Comparison of ENCODE assay signal across 24 cellular contexts in the genomic region with DNA sequence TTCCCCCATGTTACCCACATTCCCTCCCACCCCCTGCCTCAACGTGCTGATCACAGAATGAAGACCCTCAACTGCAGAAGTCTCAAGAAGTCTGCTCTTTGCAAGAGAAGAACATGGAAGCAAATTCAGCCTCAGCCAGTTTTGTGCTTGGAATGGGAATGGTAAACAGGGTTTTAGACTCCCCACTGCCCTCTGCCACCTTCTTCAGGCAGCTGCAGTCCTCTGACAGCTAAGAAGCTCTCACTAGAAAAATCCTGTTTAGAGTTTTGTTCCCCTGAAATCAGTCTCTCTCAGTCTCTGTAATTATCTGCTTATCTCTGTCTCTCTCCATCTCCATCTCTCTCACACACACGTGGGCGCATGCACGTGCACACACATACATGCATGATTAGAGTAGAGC.
A peak's percentile ranks its signal among the peaks of the same experiment; 100 is the strongest.
DNase-seq lines count a peak whose midpoint lies in the region; ATAC-seq and TF ChIP-seq lines count a peak whose summit lies in the region.
"Had no signal": no experiment of that assay in that cellular context is flagged by ENCODE, and none has a peak within 500 bp of the region (broad histone marks: within the 10 kb centered on the region; RNA-seq: fewer than 3 reads in every experiment).

No MANE protein-coding gene starts in this region.

- H2BK120ac ChIP-seq in neuronal stem cell (ENCODE audit: low read depth, low read length), result no peak overlapping the region

- H3K27me3 ChIP-seq in neuronal stem cell (ENCODE audit: control insufficient read depth in 3 of 3, insufficient read depth in 3 of 3, low read depth in 1 of 3, low read length in 3 of 3), result no peaks in the 10 kb centered on the region
- H3K27me3 ChIP-seq in CD8-positive, alpha-beta T cell (ENCODE audit: insufficient read depth, low read length), result no peaks in the 10 kb centered on the region
- H3K27me3 ChIP-seq: cardiac muscle cell, neutrophil, transverse colon had no signal

- intact Hi-C loops in CD8-positive, alpha-beta T cell (cut with DNase I, micrococcal nuclease), result no loop called here

- H3K27me3 Mint-ChIP-seq in CD8-positive, alpha-beta T cell (ENCODE audit: low read depth), result no peaks in the 10 kb centered on the region
- H3K27me3 Mint-ChIP-seq: activated CD4-positive, alpha-beta memory T cell treated with anti-CD3 and anti-CD28 coated beads, Interleukin-2, amount 10 ng/mL, durations not matched to agents 7 days and 5 days; B cell; dendritic cell treated with granulocyte-macrophage colony-stimulating factor and Interleukin-4, amounts not matched to agents 40 ng/mL and 50 ng/mL, for 4 days; stimulated activated naive CD8-positive, alpha-beta T cell treated with anti-CD3 and anti-CD28 coated beads, Interleukin-15, amount 100 ng/mL, for 72 hours had no signal

- H3K4me3 ChIP-seq in epithelial cell of proximal tubule (ENCODE audit: low read depth, low read length), result no peak overlapping the region
- H3K4me3 ChIP-seq in neuronal stem cell (ENCODE audit: low read length in 2 of 2), result no peak overlapping the region
- H3K4me3 ChIP-seq in CD8-positive, alpha-beta T cell (ENCODE audit: low read depth, low read length), result no peak overlapping the region
- H3K4me3 ChIP-seq: cardiac muscle cell, GM12878, transverse colon had no signal

- peaks cover 0 to 12% of the 10 kb centered on the region in 2 donors for H3K4me1 ChIP-seq in neuronal stem cell (ENCODE audit: control insufficient read depth in 2 of 2, insufficient read depth in 1 of 2, low read depth in 1 of 2, low read length in 2 of 2)
- no peaks in the 10 kb centered on the region for H3K4me1 ChIP-seq in CD8-positive, alpha-beta T cell (ENCODE audit: insufficient read depth, low read length)
- H3K4me1 ChIP-seq: transverse colon had no signal

- no peak for ATAC-seq in GM18907 (IDR thresholded peaks at IDR 0.05; ENCODE audit: unreplicated experiment)
- no peak for ATAC-seq in CD8-positive, alpha-beta T cell
- ATAC-seq: GM12878; left ventricle myocardium superior; stimulated activated naive CD8-positive, alpha-beta T cell treated with anti-CD3 and anti-CD28 coated beads, Interleukin-15, amount 100 ng/mL, for 72 hours had no signal

- peak overlapping the region; percentile 26 for H2AFZ ChIP-seq in neuronal stem cell (ENCODE audit: low read length)

- H3K27ac ChIP-seq in neuronal stem cell (replicated peaks; ENCODE audit: low read length), result no peak overlapping the region
- no peak overlapping the region for H3K27ac ChIP-seq in CD8-positive, alpha-beta T cell (ENCODE audit: low read depth, low read length)
- H3K27ac ChIP-seq: cardiac muscle cell, neutrophil, transverse colon had no signal

- no peak overlapping the region for H2BK15ac ChIP-seq in neuronal stem cell (ENCODE audit: low read length)

- POLR2A ChIA-PET in CD8-positive, alpha-beta T cell (lab: Charles Lee), result no interaction called here

- H3K4ac ChIP-seq in neuronal stem cell (ENCODE audit: low read length), result no peak overlapping the region

- no peak overlapping the region for H2AK5ac ChIP-seq in neuronal stem cell (ENCODE audit: low read depth, low read length)

- CTCF ChIA-PET in CD8-positive, alpha-beta T cell (lab: Charles Lee), result interaction anchor here (1.1 to 1.8 kb wide), 3 partner anchors 9 to 367 kb away, joined by 3 to 10 read pairs (median 5); no protein-coding TSS in a partner anchor

- no peak overlapping the region for H3K18ac ChIP-seq in neuronal stem cell (ENCODE audit: low read length)

- peak in 2 of 3 experiments; percentile 3 to 27 for DNase-seq in NCI-H1417 (lab: John Stamatoyannopoulos, UW)
- no peak for DNase-seq in NCI-H1417 treated with DMSO at 0.1 percent for 48 hours (lab: John Stamatoyannopoulos, UW)
- peak; percentile 61 for DNase-seq in NCI-H82 treated with DMSO at 0.1 percent for 48 hours (lab: John Stamatoyannopoulos, UW; ENCODE audit: unreplicated experiment)
- DNase-seq in epithelial cell of proximal tubule (ENCODE audit: low read depth), result no peak
- DNase-seq in neuronal stem cell (ENCODE audit: low spot score), result no peak
- no peak for DNase-seq in superior temporal gyrus (ENCODE audit: extremely low spot score)
- DNase-seq in CD8-positive, alpha-beta T cell, result no peak
- DNase-seq: activated CD4-positive, alpha-beta memory T cell treated with anti-CD3 and anti-CD28 coated beads, Interleukin-2, amount 10 ng/mL, durations not matched to agents 7 days and 5 days; activated CD4-positive, CD25-positive, alpha-beta regulatory T cell; activated gamma-delta T cell treated with Interleukin-2 at 50 U/mL for 16 hours; DMS79 treated with DMSO at 0.1 percent for 48 hours; hippocampal formation; left ventricle myocardium superior; NCI-H2029 treated with DMSO at 0.1 percent for 48 hours; stimulated activated CD4-positive, alpha-beta T cell treated with anti-CD3 and anti-CD28 coated beads, Interleukin-4, amount 100 ng/mL, for 24 hours; stimulated activated naive CD8-positive, alpha-beta T cell treated with anti-CD3 and anti-CD28 coated beads, Interleukin-15, amount 100 ng/mL, for 72 hours; T-helper 9 cell; transverse colon had no signal

- no peak overlapping the region for H3K4me3 Mint-ChIP-seq in CD8-positive, alpha-beta T cell
- H3K4me3 Mint-ChIP-seq: activated CD4-positive, alpha-beta memory T cell treated with anti-CD3 and anti-CD28 coated beads, Interleukin-2, amount 10 ng/mL, durations not matched to agents 7 days and 5 days; B cell; dendritic cell treated with granulocyte-macrophage colony-stimulating factor and Interleukin-4, amounts not matched to agents 40 ng/mL and 50 ng/mL, for 4 days; stimulated activated naive CD8-positive, alpha-beta T cell treated with anti-CD3 and anti-CD28 coated beads, Interleukin-15, amount 100 ng/mL, for 72 hours had no signal

- no peaks in the 10 kb centered on the region for H3K9me3 Mint-ChIP-seq in CD8-positive, alpha-beta T cell
- H3K9me3 Mint-ChIP-seq: activated CD4-positive, alpha-beta memory T cell treated with anti-CD3 and anti-CD28 coated beads, Interleukin-2, amount 10 ng/mL, durations not matched to agents 7 days and 5 days; dendritic cell treated with granulocyte-macrophage colony-stimulating factor and Interleukin-4, amounts not matched to agents 40 ng/mL and 50 ng/mL, for 4 days; stimulated activated naive CD8-positive, alpha-beta T cell treated with anti-CD3 and anti-CD28 coated beads, Interleukin-15, amount 100 ng/mL, for 72 hours had no signal

- no CpG with 5 or more reads among the region's 4 CpGs for WGBS in neuronal stem cell (ENCODE audit: extremely low coverage in 2 of 2, insufficient read length in 2 of 2, insufficient replicate concordance in 1 of 2), 2 donors

- TF ChIP-seq CTCF in epithelial cell of proximal tubule (conservative IDR thresholded peaks at IDR 0.05; ENCODE audit: low read depth, low read length), result peak; percentile 4
- TF ChIP-seq CTCF in CD8-positive, alpha-beta T cell (IDR thresholded peaks at IDR 0.05), result no peak

- no peak overlapping the region for H3K27ac Mint-ChIP-seq in CD8-positive, alpha-beta T cell
- H3K27ac Mint-ChIP-seq: activated CD4-positive, alpha-beta memory T cell treated with anti-CD3 and anti-CD28 coated beads, Interleukin-2, amount 10 ng/mL, durations not matched to agents 7 days and 5 days; B cell; dendritic cell treated with granulocyte-macrophage colony-stimulating factor and Interleukin-4, amounts not matched to agents 40 ng/mL and 50 ng/mL, for 4 days had no signal

- H3K9ac ChIP-seq in neuronal stem cell (ENCODE audit: low read depth, low read length, poor library complexity), result no peak overlapping the region

- H4K8ac ChIP-seq in neuronal stem cell (ENCODE audit: low read depth, low read length), result no peak overlapping the region

- no peaks in the 10 kb centered on the region for H3K4me1 Mint-ChIP-seq in CD8-positive, alpha-beta T cell (ENCODE audit: low read depth)
- H3K4me1 Mint-ChIP-seq: B cell had no signal

- H2BK5ac ChIP-seq in neuronal stem cell (ENCODE audit: low read length), result no peak overlapping the region

- no peak overlapping the region for H3K4me2 ChIP-seq in neuronal stem cell (ENCODE audit: insufficient read depth, low read length, poor library complexity, severe bottlenecking)

- no peak overlapping the region for H3K14ac ChIP-seq in neuronal stem cell (ENCODE audit: low read length)

- no peaks in the 10 kb centered on the region for H3K9me3 ChIP-seq in neuronal stem cell (replicated peaks in 1 of 2; ENCODE audit: control insufficient read depth in 2 of 2, insufficient read depth in 1 of 2, low read depth in 1 of 2, low read length in 2 of 2)
- H3K9me3 ChIP-seq in CD8-positive, alpha-beta T cell (ENCODE audit: low read length), result no peaks in the 10 kb centered on the region
- H3K9me3 ChIP-seq: neutrophil, transverse colon had no signal

- peaks cover 90% of the 10 kb centered on the region for H3K36me3 Mint-ChIP-seq in CD8-positive, alpha-beta T cell

- no peak overlapping the region for H3K23ac ChIP-seq in neuronal stem cell (ENCODE audit: low read depth, low read length, poor library complexity)

- no peaks in the 10 kb centered on the region for H3K36me3 ChIP-seq in neuronal stem cell (replicated peaks in 1 of 2; ENCODE audit: control insufficient read depth in 2 of 2, insufficient read depth in 2 of 2, low read length in 2 of 2)
- H3K36me3 ChIP-seq in CD8-positive, alpha-beta T cell (ENCODE audit: insufficient read depth, low read length), result peaks cover 50% of the 10 kb centered on the region
- H3K36me3 ChIP-seq: cardiac muscle cell had no signal

- no peak overlapping the region for H4K91ac ChIP-seq in neuronal stem cell (ENCODE audit: low read depth, low read length, poor library complexity)

- H2BK12ac ChIP-seq in neuronal stem cell (ENCODE audit: low read length), result no peak overlapping the region

- no peaks in the 10 kb centered on the region for H3K79me1 ChIP-seq in neuronal stem cell (ENCODE audit: low read depth, low read length)

Comparison
In these comparisons a context has a peak if more than half of its experiments do, and no peak if none do; other contexts are left out.
1. DNase-seq: peak in NCI-H1417 (2 of 3) and NCI-H82 treated with DMSO at 0.1 percent for 48 hours (single experiment); none in NCI-H1417 treated with DMSO at 0.1 percent for 48 hours (single experiment), epithelial cell of proximal tubule (single experiment), neuronal stem cell (single experiment), superior temporal gyrus (single experiment) and CD8-positive, alpha-beta T cell (0 of 7).